Comparison of ENCODE assay signal across 13 cellular contexts in genomic region chr4:149823770-149824221, GRCh38. TPM values are rescaled to one million over a fixed set of nuclear protein-coding genes. Genes with fewer than 3 reads are reported as not detected.
A peak's percentile ranks its signal among the peaks of the same experiment; 100 is the strongest.
DNase-seq lines count a peak whose midpoint lies in the region; FAIRE-seq and TF ChIP-seq lines count a peak whose summit lies in the region.
"Had no signal": no experiment of that assay in that cellular context is flagged by ENCODE, and none has a peak within 500 bp of the region (broad histone marks: within the 10 kb centered on the region; RNA-seq: fewer than 3 reads in every experiment).

No MANE protein-coding gene starts in this region.

- no peaks in the 10 kb centered on the region for H3K4me1 ChIP-seq in astrocyte (ENCODE audit: insufficient read depth, low read length)
- H3K4me1 ChIP-seq: suprapubic skin had no signal

- no peaks in the 10 kb centered on the region for H3K36me3 ChIP-seq in astrocyte (ENCODE audit: insufficient read depth, low read length)
- H3K36me3 ChIP-seq: suprapubic skin had no signal

- H3K79me2 ChIP-seq in astrocyte (ENCODE audit: insufficient read depth, low read length), result no peaks in the 10 kb centered on the region

- peaks cover 3% of the 10 kb centered on the region for H3K9me3 Mint-ChIP-seq in astrocyte (ENCODE audit: unreplicated experiment)

- H3K4me2 ChIP-seq in astrocyte (ENCODE audit: low read length), result peak overlapping the region; percentile 75

- H3K9me3 ChIP-seq in astrocyte (ENCODE audit: insufficient read depth, low read depth, low read length), result no peaks in the 10 kb centered on the region
- H3K9me3 ChIP-seq: suprapubic skin had no signal

- peak overlapping the region; percentile 72 for H3K27ac ChIP-seq in astrocyte (ENCODE audit: low read depth, low read length)
- no peak overlapping the region for H3K27ac ChIP-seq in coronary artery
- H3K27ac ChIP-seq: suprapubic skin had no signal

- no peak overlapping the region for H3K4me3 Mint-ChIP-seq in astrocyte (ENCODE audit: unreplicated experiment)
- H3K4me3 Mint-ChIP-seq: CD4-positive, alpha-beta memory T cell had no signal

- no peaks in the 10 kb centered on the region for H3K27me3 ChIP-seq in astrocyte (ENCODE audit: insufficient read depth, low read length)
- H3K27me3 ChIP-seq: suprapubic skin had no signal

- peaks cover 12% of the 10 kb centered on the region for H3K4me1 Mint-ChIP-seq in astrocyte (ENCODE audit: low read depth, unreplicated experiment)
- H3K4me1 Mint-ChIP-seq: CD4-positive, alpha-beta memory T cell had no signal

- H3K4me3 ChIP-seq in astrocyte (ENCODE audit: insufficient read depth, low read depth, low read length), result no peak overlapping the region
- no peak overlapping the region for H3K4me3 ChIP-seq in coronary artery
- H3K4me3 ChIP-seq: suprapubic skin had no signal

- FAIRE-seq in astrocyte (lab: Jason Lieb, UNC), result peak; percentile 95

- DNase-seq in ACHN (peak; percentile 83), HS-27A (ENCODE audit: low read depth) (peak; percentile 74), astrocyte (ENCODE audit: low read depth) (peak; percentile 87), iris pigment epithelial cell (ENCODE audit: low read depth) (peak; percentile 76), NCI-H526 treated with DMSO at 0.1 percent for 48 hours (lab: John Stamatoyannopoulos, UW) (no peak), coronary artery (ENCODE audit: low spot score) (no peak), inferior parietal cortex (ENCODE audit: extremely low spot score) (no peak)
- no peak for DNase-seq in activated CD8-positive, alpha-beta memory T cell treated with anti-CD3 and anti-CD28 coated beads, Interleukin-2, amount 50 U/mL, for 4 hours
- DNase-seq: CD4-positive, alpha-beta memory T cell; NCI-H2081 treated with DMSO at 0.1 percent for 48 hours; stimulated activated CD4-positive, alpha-beta T cell treated with anti-CD3 and anti-CD28 coated beads, Interleukin-2, amount 100 ng/mL, for 48 hours had no signal

- no peaks in the 10 kb centered on the region for H3K27me3 Mint-ChIP-seq in astrocyte (ENCODE audit: low read depth, unreplicated experiment)
- H3K27me3 Mint-ChIP-seq: CD4-positive, alpha-beta memory T cell had no signal

- no peaks in the 10 kb centered on the region for H3K36me3 Mint-ChIP-seq in astrocyte (ENCODE audit: low read depth, unreplicated experiment)
- H3K36me3 Mint-ChIP-seq: CD4-positive, alpha-beta memory T cell had no signal

- H3K9ac ChIP-seq in astrocyte (ENCODE audit: low read length), result peak overlapping the region; percentile 36

- TF ChIP-seq CTCF in astrocyte (IDR thresholded peaks at IDR 0.05; ENCODE audit: insufficient read depth, low read depth, low read length), result no peak
- TF ChIP-seq CTCF in coronary artery (IDR thresholded peaks at IDR 0.05), result no peak

- no peaks in the 10 kb centered on the region for H4K20me1 ChIP-seq in astrocyte (ENCODE audit: insufficient read depth, low read length)

- in situ Hi-C loops in ACHN (cut with HindIII; ENCODE audit: low pct_ligation_motif_present, low pct_unique_long_range_greater_than_20kb, low sequenced_read_pairs), result no loop called here

- H3K27ac Mint-ChIP-seq in astrocyte (ENCODE audit: unreplicated experiment), result peak overlapping the region; percentile 98
- H3K27ac Mint-ChIP-seq: CD4-positive, alpha-beta memory T cell had no signal

- H2AFZ ChIP-seq in astrocyte (ENCODE audit: low read depth, low read length), result no peak overlapping the region

RNA-seq across cellular contexts. Expression of gene IQCM, which starts 8.2 kb away (rescaled TPM):
- total RNA-seq in astrocyte, result 0.11 and 0.14 TPM in 2 replicates
- total RNA-seq: cardiac septum; CD4-positive, alpha-beta memory T cell; suprapubic skin had no signal

Comparison
In these comparisons a context has a peak if more than half of its experiments do, and no peak if none do; other contexts are left out.
1. DNase-seq: peak in ACHN (single experiment), HS-27A (single experiment), astrocyte (single experiment) and iris pigment epithelial cell (single experiment); none in NCI-H526 treated with DMSO at 0.1 percent for 48 hours (single experiment), coronary artery (single experiment), activated CD8-positive, alpha-beta memory T cell treated with anti-CD3 and anti-CD28 coated beads, Interleukin-2, amount 50 U/mL, for 4 hours (single experiment) and inferior parietal cortex (single experiment).